In the genomic region with DNA sequence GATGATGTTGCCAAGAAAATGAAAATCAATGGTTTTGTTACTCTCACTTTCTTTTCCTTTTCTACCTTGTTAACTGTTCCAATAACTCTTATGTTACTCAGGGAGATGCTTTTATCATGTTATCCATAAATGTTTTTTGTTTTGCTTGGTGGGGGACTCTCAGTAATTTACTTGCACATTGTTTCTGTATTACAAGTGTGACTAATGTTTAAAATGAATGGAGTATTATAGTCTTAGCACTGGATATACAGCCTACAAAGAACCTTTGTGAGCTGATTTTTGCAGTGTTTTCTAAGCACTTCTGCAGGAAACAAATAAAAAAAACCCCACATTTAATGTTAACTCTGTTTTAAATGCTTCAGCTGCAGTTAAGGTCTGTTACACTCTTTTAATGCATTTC, we compare ENCODE assay signal across 1 cellular context.
TF ChIP-seq lines count a peak whose summit lies in the region.

No MANE protein-coding gene starts in this region.

TF ChIP-seq in GM12878, 131 proteins besides CTCF, POLR2A, EP300 and RAD21:
- no peak for TF ChIP-seq NR2C2 (IDR thresholded peaks at IDR 0.05; ENCODE audit: borderline replicate concordance, control insufficient read depth, insufficient read length, low read depth)
- TF ChIP-seq, protein P1, sequence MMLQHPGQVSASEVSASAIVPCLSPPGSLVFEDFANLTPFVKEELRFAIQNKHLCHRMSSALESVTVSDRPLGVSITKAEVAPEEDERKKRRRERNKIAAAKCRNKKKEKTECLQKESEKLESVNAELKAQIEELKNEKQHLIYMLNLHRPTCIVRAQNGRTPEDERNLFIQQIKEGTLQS (IDR thresholded peaks at IDR 0.05; ENCODE audit: borderline replicate concordance, extremely low read depth, low read depth, low read length) = no peak
- TF ChIP-seq, protein P2, sequence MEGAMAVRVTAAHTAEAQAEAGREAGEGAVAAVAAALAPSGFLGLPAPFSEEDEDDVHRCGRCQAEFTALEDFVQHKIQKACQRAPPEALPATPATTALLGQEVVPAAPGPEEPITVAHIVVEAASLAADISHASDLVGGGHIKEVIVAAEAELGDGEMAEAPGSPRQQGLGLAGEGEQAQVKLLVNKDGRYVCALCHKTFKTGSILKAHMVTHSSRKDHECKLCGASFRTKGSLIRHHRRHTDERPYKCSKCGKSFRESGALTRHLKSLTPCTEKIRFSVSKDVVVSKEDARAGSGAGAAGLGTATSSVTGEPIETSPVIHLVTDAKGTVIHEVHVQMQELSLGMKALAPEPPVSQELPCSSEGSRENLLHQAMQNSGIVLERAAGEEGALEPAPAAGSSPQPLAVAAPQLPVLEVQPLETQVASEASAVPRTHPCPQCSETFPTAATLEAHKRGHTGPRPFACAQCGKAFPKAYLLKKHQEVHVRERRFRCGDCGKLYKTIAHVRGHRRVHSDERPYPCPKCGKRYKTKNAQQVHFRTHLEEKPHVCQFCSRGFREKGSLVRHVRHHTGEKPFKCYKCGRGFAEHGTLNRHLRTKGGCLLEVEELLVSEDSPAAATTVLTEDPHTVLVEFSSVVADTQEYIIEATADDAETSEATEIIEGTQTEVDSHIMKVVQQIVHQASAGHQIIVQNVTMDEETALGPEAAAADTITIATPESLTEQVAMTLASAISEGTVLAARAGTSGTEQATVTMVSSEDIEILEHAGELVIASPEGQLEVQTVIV (IDR thresholded peaks at IDR 0.05; ENCODE audit: borderline replicate concordance, partially characterized antibody) = no peak
- no peak for TF ChIP-seq PML (IDR thresholded peaks at IDR 0.05; ENCODE audit: low read length)
- TF ChIP-seq, protein P3, sequence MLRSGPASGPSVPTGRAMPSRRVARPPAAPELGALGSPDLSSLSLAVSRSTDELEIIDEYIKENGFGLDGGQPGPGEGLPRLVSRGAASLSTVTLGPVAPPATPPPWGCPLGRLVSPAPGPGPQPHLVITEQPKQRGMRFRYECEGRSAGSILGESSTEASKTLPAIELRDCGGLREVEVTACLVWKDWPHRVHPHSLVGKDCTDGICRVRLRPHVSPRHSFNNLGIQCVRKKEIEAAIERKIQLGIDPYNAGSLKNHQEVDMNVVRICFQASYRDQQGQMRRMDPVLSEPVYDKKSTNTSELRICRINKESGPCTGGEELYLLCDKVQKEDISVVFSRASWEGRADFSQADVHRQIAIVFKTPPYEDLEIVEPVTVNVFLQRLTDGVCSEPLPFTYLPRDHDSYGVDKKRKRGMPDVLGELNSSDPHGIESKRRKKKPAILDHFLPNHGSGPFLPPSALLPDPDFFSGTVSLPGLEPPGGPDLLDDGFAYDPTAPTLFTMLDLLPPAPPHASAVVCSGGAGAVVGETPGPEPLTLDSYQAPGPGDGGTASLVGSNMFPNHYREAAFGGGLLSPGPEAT (IDR thresholded peaks at IDR 0.05; ENCODE audit: low read depth) = no peak
- no peak for TF ChIP-seq CHD1 (IDR thresholded peaks at IDR 0.05; ENCODE audit: low read depth, low read length)
- no peak for TF ChIP-seq BMI1 (IDR thresholded peaks at IDR 0.05; ENCODE audit: borderline replicate concordance)
- TF ChIP-seq ZNF207 (IDR thresholded peaks at IDR 0.05; ENCODE audit: borderline replicate concordance) = no peak
- no peak for TF ChIP-seq STAT1 (conservative IDR thresholded peaks at IDR 0.05)
- TF ChIP-seq CHD4 (IDR thresholded peaks at IDR 0.05) = no peak
- TF ChIP-seq WRNIP1 (IDR thresholded peaks at IDR 0.05; ENCODE audit: borderline replicate concordance, low read depth, low read length) = no peak
- no peak for TF ChIP-seq SP1 (IDR thresholded peaks at IDR 0.05; ENCODE audit: low read depth, low read length)
